ENCODE assay signal across 8 cellular contexts in the genomic region with DNA sequence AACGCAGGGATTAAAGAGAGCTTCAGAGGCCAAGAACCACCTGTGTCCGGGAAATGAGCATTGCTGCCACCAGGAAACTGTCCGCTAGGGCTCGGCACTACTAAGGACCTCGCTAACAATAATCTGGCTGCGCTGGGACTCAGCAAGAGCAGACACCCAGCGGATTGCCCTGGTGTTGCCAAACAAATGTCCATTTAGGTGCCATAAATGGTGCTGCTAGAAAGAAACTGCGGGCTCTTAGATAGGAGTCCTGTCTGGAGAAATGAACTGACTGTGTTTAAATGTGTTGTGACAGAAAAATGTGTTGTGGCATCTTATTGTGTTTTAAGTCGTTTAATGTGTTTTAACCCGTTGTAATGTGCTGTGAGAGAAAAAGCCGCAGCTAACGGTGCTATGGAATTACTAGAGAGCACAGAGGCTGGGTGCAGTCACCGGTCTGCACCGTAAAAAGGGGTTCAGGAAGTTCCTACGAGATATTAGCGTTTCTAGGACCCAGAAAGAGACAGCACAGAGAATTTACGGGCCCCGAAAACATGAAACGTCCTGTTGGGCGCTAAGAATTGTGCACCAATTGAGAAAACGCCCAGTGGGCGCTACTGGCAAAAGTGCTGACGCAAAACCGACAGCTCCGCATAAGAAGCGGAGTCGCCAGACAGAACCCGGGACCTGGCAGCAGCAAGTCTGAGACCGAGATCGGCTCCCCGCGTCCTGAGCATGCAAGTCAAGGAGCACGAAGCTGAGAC.
A peak's percentile ranks its signal among the peaks of the same experiment; 100 is the strongest.
DNase-seq lines count a peak whose midpoint lies in the region; ATAC-seq lines count a peak whose summit lies in the region.

No MANE protein-coding gene starts in this region.

- H3K18ac ChIP-seq in neuronal stem cell (ENCODE audit: low read length), result no peak overlapping the region

- no peak overlapping the region for H2BK5ac ChIP-seq in neuronal stem cell (ENCODE audit: low read length)

- no peak overlapping the region for H4K8ac ChIP-seq in neuronal stem cell (ENCODE audit: low read depth, low read length)

- H3K27ac ChIP-seq in neuronal stem cell (replicated peaks; ENCODE audit: low read length), result no peak overlapping the region

- WGBS in neuronal stem cell (ENCODE audit: extremely low coverage in 2 of 2, insufficient read length in 2 of 2, insufficient replicate concordance in 1 of 2), 2 donors, result no CpG with 5 or more reads among the region's 33 CpGs

- H3K79me1 ChIP-seq in neuronal stem cell (ENCODE audit: low read depth, low read length), result no peaks in the 10 kb centered on the region

- H3K4me2 ChIP-seq in neuronal stem cell (ENCODE audit: insufficient read depth, low read length, poor library complexity, severe bottlenecking), result no peak overlapping the region

- H3K27me3 ChIP-seq in neuronal stem cell (ENCODE audit: control insufficient read depth in 3 of 3, insufficient read depth in 3 of 3, low read depth in 1 of 3, low read length in 3 of 3), result peaks cover 0 to 6% (median under 1%) of the 10 kb centered on the region in 3 experiments

- H3K36me3 ChIP-seq in neuronal stem cell (replicated peaks in 1 of 2; ENCODE audit: control insufficient read depth in 2 of 2, insufficient read depth in 2 of 2, low read length in 2 of 2), result no peaks in the 10 kb centered on the region

- no peak overlapping the region for H2BK15ac ChIP-seq in neuronal stem cell (ENCODE audit: low read length)

- intact Hi-C loops in left cardiac atrium (cut with DNase I), result loop anchor here in 1 of 2 donors (5.0 kb wide), 1 partner anchor 43 kb away; no protein-coding TSS in a partner anchor

- no peak overlapping the region for H3K4me3 ChIP-seq in neuronal stem cell (ENCODE audit: low read length in 2 of 2)

- peaks cover 0 to 2% of the 10 kb centered on the region in 2 donors for H3K9me3 ChIP-seq in neuronal stem cell (replicated peaks in 1 of 2; ENCODE audit: control insufficient read depth in 2 of 2, insufficient read depth in 1 of 2, low read depth in 1 of 2, low read length in 2 of 2)

- no peak overlapping the region for H3K23ac ChIP-seq in neuronal stem cell (ENCODE audit: low read depth, low read length, poor library complexity)

- H3K9me3 Mint-ChIP-seq in activated naive CD4-positive, alpha-beta T cell treated with anti-CD3 and anti-CD28 coated beads, Interleukin-2, amount 50 U/mL, for 72 hours, result peaks cover 9% of the 10 kb centered on the region in 2 donors

- H3K36me3 Mint-ChIP-seq in activated naive CD4-positive, alpha-beta T cell treated with anti-CD3 and anti-CD28 coated beads, Interleukin-2, amount 50 U/mL, for 72 hours, result peaks cover 12 to 16% of the 10 kb centered on the region in 2 donors

- H3K4ac ChIP-seq in neuronal stem cell (ENCODE audit: low read length), result no peak overlapping the region

- peak overlapping the region; percentile 92 to 97 for H3K27ac Mint-ChIP-seq in activated naive CD4-positive, alpha-beta T cell treated with anti-CD3 and anti-CD28 coated beads, Interleukin-2, amount 50 U/mL, for 72 hours

- H3K14ac ChIP-seq in neuronal stem cell (ENCODE audit: low read length), result no peak overlapping the region

- H4K91ac ChIP-seq in neuronal stem cell (ENCODE audit: low read depth, low read length, poor library complexity), result no peak overlapping the region

- no peak overlapping the region for H2BK120ac ChIP-seq in neuronal stem cell (ENCODE audit: low read depth, low read length)

- no peak overlapping the region for H3K9ac ChIP-seq in neuronal stem cell (ENCODE audit: low read depth, low read length, poor library complexity)

- H3K4me1 ChIP-seq in neuronal stem cell (ENCODE audit: control insufficient read depth in 2 of 2, insufficient read depth in 1 of 2, low read depth in 1 of 2, low read length in 2 of 2), result no peaks in the 10 kb centered on the region

- DNase-seq in AG20443 (ENCODE audit: low spot score) (peak; percentile 58), GM19238 (ENCODE audit: insufficient read length, low spot score) (peak; percentile 40), SKM-1 treated with dmso at 0.1 percent for 144 hours (lab: John Stamatoyannopoulos, UW; ENCODE audit: unreplicated experiment) (peak; percentile 80), left cardiac atrium (peak; percentile 69), neuronal stem cell (ENCODE audit: low spot score) (no peak)
- peak in 1 of 2 donors; percentile 51 for DNase-seq in activated naive CD4-positive, alpha-beta T cell treated with anti-CD3 and anti-CD28 coated beads, Interleukin-2, amount 50 U/mL, for 72 hours (ENCODE audit: low spot score in 2 of 2)
- DNase-seq in stimulated activated CD4-positive, alpha-beta T cell treated with anti-CD3 and anti-CD28 coated beads, Interleukin-1b, Interleukin-23, amount 100 ng/mL, for 48 hours, result peak; percentile 63

- ATAC-seq in HG03342 (IDR thresholded peaks at IDR 0.05; ENCODE audit: unreplicated experiment) (peak; percentile 80), left cardiac atrium (peak; percentile 48 to 65)
- peak; percentile 31 to 41 for ATAC-seq in activated naive CD4-positive, alpha-beta T cell treated with anti-CD3 and anti-CD28 coated beads, Interleukin-2, amount 50 U/mL, for 72 hours

- H2BK12ac ChIP-seq in neuronal stem cell (ENCODE audit: low read length), result no peak overlapping the region

- H2AFZ ChIP-seq in neuronal stem cell (ENCODE audit: low read length), result no peak overlapping the region

- no peak overlapping the region for H2AK5ac ChIP-seq in neuronal stem cell (ENCODE audit: low read depth, low read length)
